ENCODE assay signal across 8 cellular contexts in the genomic region with DNA sequence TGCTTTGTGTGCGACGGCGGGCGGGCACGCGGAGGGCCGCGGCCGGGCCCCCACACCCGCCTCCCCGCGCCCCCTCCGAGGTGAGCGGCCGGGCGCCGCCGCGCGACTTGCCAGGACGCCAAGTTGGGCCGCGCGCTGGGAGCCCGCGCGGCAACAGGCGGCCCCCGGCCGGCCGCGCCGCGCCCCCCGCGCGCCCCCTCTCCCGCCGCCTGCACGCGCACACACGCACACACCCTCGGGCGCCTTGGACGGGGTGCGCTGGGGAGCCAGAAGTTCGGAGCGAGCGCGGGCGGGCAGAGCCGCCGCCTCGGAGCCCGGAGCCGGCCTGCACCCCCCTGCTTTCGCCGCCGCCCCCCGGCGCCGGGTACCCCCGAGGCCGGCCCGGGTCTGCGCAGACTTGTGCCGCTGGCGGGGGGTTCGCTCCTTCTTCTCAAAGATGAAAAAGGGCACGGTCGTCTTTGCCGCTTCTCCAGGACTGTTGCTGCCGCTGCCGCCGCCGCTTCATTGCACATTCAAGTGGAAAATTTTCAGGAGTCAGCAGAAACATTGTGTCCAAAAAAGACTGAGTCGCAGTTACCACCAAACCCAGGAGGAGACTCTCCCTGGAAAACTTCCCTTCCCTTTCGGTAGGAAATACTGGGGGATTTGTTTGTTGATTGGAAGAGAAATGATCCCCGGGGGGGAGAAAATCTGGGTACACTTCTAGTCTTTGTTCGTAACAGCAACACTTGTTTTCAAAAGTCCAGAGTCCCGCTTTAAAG. TPM values are rescaled to one million over a fixed set of nuclear protein-coding genes. Genes with fewer than 3 reads are reported as not detected.
A peak's percentile ranks its signal among the peaks of the same experiment; 100 is the strongest.
DNase-seq lines count a peak whose midpoint lies in the region; ATAC-seq, FAIRE-seq and TF ChIP-seq lines count a peak whose summit lies in the region.

No MANE protein-coding gene starts in this region.

- intact Hi-C loops in heart right ventricle (cut with DNase I): loop anchor here in 9 of 10 donors (1.0 to 10.0 kb wide), 15 partner anchors 17 to 348 kb away; partner anchors contain the start of gene PARVA (in 1 of the 9)

- peak overlapping the region; percentile 78 for H3K4me3 Mint-ChIP-seq in activated naive CD8-positive, alpha-beta T cell

- WGBS in heart right ventricle, 2 donors: 1 to 2% methylated on average over 53 to 66 of the region's 81 CpGs

- H3K9me3 ChIP-seq in heart right ventricle: no peaks in the 10 kb centered on the region

- H3K27me3 ChIP-seq in heart right ventricle: peaks cover 0 to 69% (median 0%) of the 10 kb centered on the region in 7 donors

- peak overlapping the region; percentile 79 to 99 (median 95) for H3K27ac ChIP-seq in heart right ventricle

- peak in 2 of 8 donors; percentile 1 to 6 for ATAC-seq in heart right ventricle
- ATAC-seq in HG02981 (IDR thresholded peaks at IDR 0.05; ENCODE audit: unreplicated experiment): no peak
- ATAC-seq in GM19397 (IDR thresholded peaks at IDR 0.05; ENCODE audit: unreplicated experiment): no peak

- no peaks in the 10 kb centered on the region for H3K36me3 Mint-ChIP-seq in activated naive CD8-positive, alpha-beta T cell

- peaks cover 56% of the 10 kb centered on the region for H3K27me3 Mint-ChIP-seq in activated naive CD8-positive, alpha-beta T cell

- no peaks in the 10 kb centered on the region for H3K36me3 ChIP-seq in heart right ventricle

- TF ChIP-seq CTCF in LNCaP clone FGC (IDR thresholded peaks at IDR 0.05; ENCODE audit: control insufficient read depth, extremely low read depth, insufficient read depth) (no peak), heart right ventricle (IDR thresholded peaks at IDR 0.05) (no peak)

- peak overlapping the region; percentile 55 for H3K4me3 ChIP-seq in LNCaP clone FGC (ENCODE audit: low read depth, low read length)
- peak overlapping the region; percentile 54 to 98 (median 74) for H3K4me3 ChIP-seq in heart right ventricle

- peak; percentile 68 for DNase-seq in G401 (ENCODE audit: low spot score)
- DNase-seq in LNCaP clone FGC (ENCODE audit: low read depth): no peak
- DNase-seq in heart right ventricle: peak; percentile 28 to 41
- peak; percentile 61 for DNase-seq in pons (ENCODE audit: low spot score)
- DNase-seq in H54 (ENCODE audit: insufficient read length, low spot score): no peak

- peaks cover 0 to 53% (median 41%) of the 10 kb centered on the region in 9 donors for H3K4me1 ChIP-seq in heart right ventricle

- H3K27ac Mint-ChIP-seq in activated naive CD8-positive, alpha-beta T cell: no peak overlapping the region

- no peaks in the 10 kb centered on the region for H3K9me3 Mint-ChIP-seq in activated naive CD8-positive, alpha-beta T cell (ENCODE audit: low read depth)

- peaks cover 12% of the 10 kb centered on the region for H3K4me1 Mint-ChIP-seq in activated naive CD8-positive, alpha-beta T cell (ENCODE audit: low read depth)

- no peak for TF ChIP-seq POLR2A in H54 (IDR thresholded peaks at IDR 0.05; ENCODE audit: low read depth, low read length)

- in situ Hi-C loops in G401 (cut with HindIII; ENCODE audit: low sequenced_read_pairs): no loop called here

- no peak for FAIRE-seq in H54 (lab: Jason Lieb, UNC)

RNA-seq across cellular contexts. Expression of gene TEAD1, which starts 0.9 kb away (rescaled TPM):
- 11.6 and 33.4 TPM in 2 replicates for total RNA-seq in G401 (2014; rRNA removed; shearing (Covaris generic))
- 100 to 1,000 TPM; 107 to 138 (median 117) TPM for total RNA-seq in heart right ventricle
- polyA plus RNA-seq in heart right ventricle: 10 to 100 TPM; 12.7 to 19.1 TPM

Comparison
In these comparisons a context has a peak if more than half of its experiments do, and no peak if none do; other contexts are left out.
1. DNase-seq: peak in G401 (single experiment), heart right ventricle (2 of 2) and pons (single experiment); none in LNCaP clone FGC (single experiment) and H54 (single experiment).